ENCODE assay signal across 13 cellular contexts in the genomic region with DNA sequence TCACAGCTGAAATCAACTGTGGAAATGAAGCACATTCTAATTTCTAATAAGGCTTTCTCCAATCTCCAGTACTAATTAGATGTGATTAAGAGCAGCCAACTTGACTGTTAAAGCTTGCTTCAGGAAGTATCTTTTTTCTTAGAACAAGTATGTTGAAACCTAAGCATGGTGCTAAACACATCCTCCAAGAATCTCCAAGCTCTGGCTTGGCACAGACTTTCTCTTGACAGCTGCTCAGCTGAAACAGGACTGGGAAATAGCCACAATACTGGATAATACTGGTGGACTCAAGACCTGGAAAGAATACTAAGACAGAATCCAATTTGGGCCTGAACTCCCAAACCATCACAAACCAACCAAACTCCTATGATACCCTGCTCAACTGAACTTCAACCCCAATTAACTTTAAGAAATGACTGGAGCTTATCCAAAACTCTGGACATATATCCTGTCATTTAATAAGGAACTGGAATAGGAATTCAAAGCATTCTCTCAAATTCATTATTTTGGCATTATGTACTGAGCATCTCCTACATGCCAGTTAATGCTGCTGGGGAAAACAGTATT. TPM values are rescaled to one million over a fixed set of nuclear protein-coding genes. Genes with fewer than 3 reads are reported as not detected.
DNase-seq lines count a peak whose midpoint lies in the region; ATAC-seq and TF ChIP-seq lines count a peak whose summit lies in the region.
"Had no signal": no experiment of that assay in that cellular context is flagged by ENCODE, and none has a peak within 500 bp of the region (broad histone marks: within the 10 kb centered on the region; RNA-seq: fewer than 3 reads in every experiment).

No MANE protein-coding gene starts in this region.

- DNase-seq in activated naive CD4-positive, alpha-beta T cell treated with anti-CD3 and anti-CD28 coated beads for 36 hours, result no peak
- DNase-seq in adipocyte (ENCODE audit: low read depth) (peak; percentile 47), cardiac muscle cell (ENCODE audit: low read depth in 1 of 2, low spot score in 1 of 2) (peak in 1 of 2 donors; percentile 87), 8988T (no peak), HuH-7 (ENCODE audit: low spot score) (no peak)
- DNase-seq in stimulated activated naive CD8-positive, alpha-beta T cell treated with anti-CD3 and anti-CD28 coated beads, Interleukin-15, amount 100 ng/mL, for 72 hours, result no peak
- DNase-seq: Karpas-422, NCI-H2171 treated with DMSO at 0.1 percent for 48 hours had no signal

- H3K36me3 Mint-ChIP-seq in activated naive CD4-positive, alpha-beta T cell treated with anti-CD3 and anti-CD28 coated beads, Interleukin-2, amount 50 U/mL, for 24 hours, result peaks cover 6% of the 10 kb centered on the region
- peaks cover 7% of the 10 kb centered on the region for H3K36me3 Mint-ChIP-seq in activated naive CD4-positive, alpha-beta T cell treated with anti-CD3 and anti-CD28 coated beads for 36 hours (ENCODE audit: low read depth)

- peak overlapping the region; percentile 2 for H3K27ac ChIP-seq in cardiac muscle cell
- H3K27ac ChIP-seq in subcutaneous abdominal adipose tissue (ENCODE audit: low read depth, low read length), result peak overlapping the region; percentile 20
- H3K27ac ChIP-seq: body of pancreas had no signal

- peaks cover 70% of the 10 kb centered on the region for H3K4me1 Mint-ChIP-seq in activated naive CD4-positive, alpha-beta T cell treated with anti-CD3 and anti-CD28 coated beads, Interleukin-2, amount 50 U/mL, for 24 hours
- H3K4me1 Mint-ChIP-seq in activated naive CD4-positive, alpha-beta T cell treated with anti-CD3 and anti-CD28 coated beads for 36 hours (ENCODE audit: low read depth), result peaks cover 36% of the 10 kb centered on the region
- peaks cover 46% of the 10 kb centered on the region for H3K4me1 Mint-ChIP-seq in stimulated activated naive CD8-positive, alpha-beta T cell treated with anti-CD3 and anti-CD28 coated beads, Interleukin-15, amount 100 ng/mL, for 72 hours
- H3K4me1 Mint-ChIP-seq: nephron had no signal

- TF ChIP-seq CTCF in cardiac muscle cell (IDR thresholded peaks at IDR 0.05; ENCODE audit: low read depth, low read length), result no peak

- H3K27me3 Mint-ChIP-seq in activated naive CD4-positive, alpha-beta T cell treated with anti-CD3 and anti-CD28 coated beads, Interleukin-2, amount 50 U/mL, for 24 hours, result no peaks in the 10 kb centered on the region
- no peaks in the 10 kb centered on the region for H3K27me3 Mint-ChIP-seq in activated naive CD4-positive, alpha-beta T cell treated with anti-CD3 and anti-CD28 coated beads for 36 hours (ENCODE audit: low read depth)
- H3K27me3 Mint-ChIP-seq in stimulated activated naive CD8-positive, alpha-beta T cell treated with anti-CD3 and anti-CD28 coated beads, Interleukin-15, amount 100 ng/mL, for 72 hours, result no peaks in the 10 kb centered on the region
- H3K27me3 Mint-ChIP-seq: B cell had no signal

- peaks cover 38% of the 10 kb centered on the region for H3K4me1 ChIP-seq in adipocyte (ENCODE audit: control insufficient read depth, insufficient read depth, low read length)
- H3K4me1 ChIP-seq in cardiac muscle cell (ENCODE audit: low read depth), result no peaks in the 10 kb centered on the region
- H3K4me1 ChIP-seq in subcutaneous abdominal adipose tissue (ENCODE audit: control insufficient read depth in 5 of 5, insufficient read depth in 5 of 5, low read length in 5 of 5), result peaks cover 0 to 30% (median 12%) of the 10 kb centered on the region in 5 donors

- H3K27me3 ChIP-seq in adipocyte (replicated peaks; ENCODE audit: control insufficient read depth, insufficient read depth, low read length) (no peaks in the 10 kb centered on the region), cardiac muscle cell (no peaks in the 10 kb centered on the region), subcutaneous abdominal adipose tissue (ENCODE audit: control insufficient read depth in 5 of 5, insufficient read depth in 4 of 5, low read length in 5 of 5) (no peaks in the 10 kb centered on the region)
- H3K27me3 ChIP-seq: body of pancreas had no signal

- intact Hi-C loops in activated naive CD4-positive, alpha-beta T cell treated with anti-CD3 and anti-CD28 coated beads for 36 hours (cut with micrococcal nuclease), result no loop called here

- H3K27ac Mint-ChIP-seq in activated naive CD4-positive, alpha-beta T cell treated with anti-CD3 and anti-CD28 coated beads, Interleukin-2, amount 50 U/mL, for 24 hours, result peak overlapping the region; percentile 41
- H3K27ac Mint-ChIP-seq in activated naive CD4-positive, alpha-beta T cell treated with anti-CD3 and anti-CD28 coated beads for 36 hours, result no peak overlapping the region
- no peak overlapping the region for H3K27ac Mint-ChIP-seq in stimulated activated naive CD8-positive, alpha-beta T cell treated with anti-CD3 and anti-CD28 coated beads, Interleukin-15, amount 100 ng/mL, for 72 hours
- H3K27ac Mint-ChIP-seq: B cell had no signal

- H3K4me3 Mint-ChIP-seq in activated naive CD4-positive, alpha-beta T cell treated with anti-CD3 and anti-CD28 coated beads, Interleukin-2, amount 50 U/mL, for 24 hours, result no peak overlapping the region
- H3K4me3 Mint-ChIP-seq in activated naive CD4-positive, alpha-beta T cell treated with anti-CD3 and anti-CD28 coated beads for 36 hours, result no peak overlapping the region
- H3K4me3 Mint-ChIP-seq in stimulated activated naive CD8-positive, alpha-beta T cell treated with anti-CD3 and anti-CD28 coated beads, Interleukin-15, amount 100 ng/mL, for 72 hours, result no peak overlapping the region
- H3K4me3 Mint-ChIP-seq: B cell, nephron had no signal

- no peak overlapping the region for H3K9ac ChIP-seq in adipocyte (ENCODE audit: low read length)
- H3K9ac ChIP-seq in subcutaneous abdominal adipose tissue (ENCODE audit: low read length in 5 of 5), result no peak overlapping the region

- ATAC-seq in stimulated activated naive CD8-positive, alpha-beta T cell treated with anti-CD3 and anti-CD28 coated beads, Interleukin-15, amount 100 ng/mL, for 72 hours, result no peak
- ATAC-seq: body of pancreas had no signal

- H3K36me3 ChIP-seq in adipocyte (ENCODE audit: control insufficient read depth, insufficient read depth, low read length, severe bottlenecking) (no peaks in the 10 kb centered on the region), cardiac muscle cell (peaks cover 4% of the 10 kb centered on the region), subcutaneous abdominal adipose tissue (ENCODE audit: control insufficient read depth in 5 of 5, insufficient read depth in 5 of 5, low read length in 5 of 5) (peaks cover 0 to 3% (median 0%) of the 10 kb centered on the region in 5 donors)

- H3K4me3 ChIP-seq in adipocyte (ENCODE audit: low read length) (no peak overlapping the region), cardiac muscle cell (no peak overlapping the region), subcutaneous abdominal adipose tissue (ENCODE audit: low read depth in 1 of 5, low read length in 5 of 5) (no peak overlapping the region)
- H3K4me3 ChIP-seq: body of pancreas had no signal

- no peaks in the 10 kb centered on the region for H3K9me3 Mint-ChIP-seq in activated naive CD4-positive, alpha-beta T cell treated with anti-CD3 and anti-CD28 coated beads, Interleukin-2, amount 50 U/mL, for 24 hours
- peaks cover 2% of the 10 kb centered on the region for H3K9me3 Mint-ChIP-seq in activated naive CD4-positive, alpha-beta T cell treated with anti-CD3 and anti-CD28 coated beads for 36 hours
- H3K9me3 Mint-ChIP-seq in stimulated activated naive CD8-positive, alpha-beta T cell treated with anti-CD3 and anti-CD28 coated beads, Interleukin-15, amount 100 ng/mL, for 72 hours, result no peaks in the 10 kb centered on the region

- CTCF ChIA-PET in activated naive CD4-positive, alpha-beta T cell treated with anti-CD3 and anti-CD28 coated beads for 36 hours (lab: Charles Lee), result interaction anchor here (0.6 kb wide), 1 partner anchor 459 kb away, joined by 4 read pairs; no protein-coding TSS in a partner anchor

- no peaks in the 10 kb centered on the region for H3K9me3 ChIP-seq in adipocyte (ENCODE audit: control insufficient read depth, low read length)
- no peaks in the 10 kb centered on the region for H3K9me3 ChIP-seq in cardiac muscle cell (ENCODE audit: low read depth)
- no peaks in the 10 kb centered on the region for H3K9me3 ChIP-seq in subcutaneous abdominal adipose tissue (ENCODE audit: control insufficient read depth in 5 of 5, low read length in 5 of 5)
- H3K9me3 ChIP-seq: body of pancreas had no signal

RNA-seq across cellular contexts. Expression of a gene that starts 16.2 kb away (rescaled TPM):
- total RNA-seq in activated naive CD4-positive, alpha-beta T cell treated with anti-CD3 and anti-CD28 coated beads for 36 hours, result 10 to 100 TPM; 52.6 to 58.6 TPM
- total RNA-seq in cardiac muscle cell, result 21.5 and 26.1 TPM in 2 replicates
- polyA plus RNA-seq in cardiac muscle cell, result 22.6 and 29.3 TPM in 2 replicates

RNA-seq across cellular contexts. Expression of a gene that starts 26.2 kb away (rescaled TPM):
- 10 to 100 TPM; 24.4 to 27.4 TPM for total RNA-seq in activated naive CD4-positive, alpha-beta T cell treated with anti-CD3 and anti-CD28 coated beads for 36 hours
- 13.4 and 46.7 TPM in 2 replicates for total RNA-seq in cardiac muscle cell
- 16.3 and 17.2 TPM in 2 replicates for polyA plus RNA-seq in cardiac muscle cell

RNA-seq across cellular contexts. Expression of a gene that starts 53.1 kb away (rescaled TPM):
- 1,000 to 10,000 TPM; 2,148 to 2,239 TPM for total RNA-seq in activated naive CD4-positive, alpha-beta T cell treated with anti-CD3 and anti-CD28 coated beads for 36 hours
- total RNA-seq in cardiac muscle cell, result 115 and 181 TPM in 2 replicates
- polyA plus RNA-seq in cardiac muscle cell, result 473 and 553 TPM in 2 replicates

RNA-seq across cellular contexts. Expression of a gene that starts 59.2 kb away (rescaled TPM):
- total RNA-seq in activated naive CD4-positive, alpha-beta T cell treated with anti-CD3 and anti-CD28 coated beads for 36 hours, result 1 to 10 TPM; 1.3 to 1.4 TPM
- 0.11 and 0.12 TPM in 2 replicates for total RNA-seq in cardiac muscle cell
- 0.06 and 0.32 TPM in 2 replicates for polyA plus RNA-seq in cardiac muscle cell

Comparison
In these comparisons a context has a peak if more than half of its experiments do, and no peak if none do; other contexts are left out.
1. RNA of a gene that starts 53.1 kb away (total RNA-seq): 2,148 to 2,239 TPM in activated naive CD4-positive, alpha-beta T cell treated with anti-CD3 and anti-CD28 coated beads for 36 hours; 115 to 181 TPM in cardiac muscle cell; every median in the first group is over 10 times any median in the second.